9 cellular contexts compared by ENCODE assay signal in genomic region chr20:36273414-36274247, GRCh38. TPM values are rescaled to one million over a fixed set of nuclear protein-coding genes. Genes with fewer than 3 reads are reported as not detected.
DNase-seq lines count a peak whose midpoint lies in the region; ATAC-seq, FAIRE-seq and TF ChIP-seq lines count a peak whose summit lies in the region.
"Had no signal": no experiment of that assay in that cellular context is flagged by ENCODE, and none has a peak within 500 bp of the region (broad histone marks: within the 10 kb centered on the region; RNA-seq: fewer than 3 reads in every experiment).

No MANE protein-coding gene starts in this region.

- POLR2A ChIA-PET in A549 (lab: Yijun Ruan, JAX) = no interaction called here

- no peaks in the 10 kb centered on the region for H3K36me3 ChIP-seq in GM06990 (ENCODE audit: control insufficient read depth, insufficient read depth, low read length)

- peak; percentile 41 to 69; a peak in 4 of 6 replicates for ATAC-seq in A549
- ATAC-seq in foreskin keratinocyte = no peak
- no peak for ATAC-seq in HG03378 (IDR thresholded peaks at IDR 0.05; ENCODE audit: unreplicated experiment)

- in situ Hi-C loops in SK-MEL-5 (cut with HindIII; ENCODE audit: low pct_unique_long_range_greater_than_20kb, low sequenced_read_pairs) = no loop called here

- TF ChIP-seq RAD21 in A549 (conservative IDR thresholded peaks at IDR 0.05 in 1 of 2, IDR thresholded peaks at IDR 0.05 in 1 of 2) = peak; percentile 54 to 64

- H3K27me3 ChIP-seq in GM06990 (replicated peaks; ENCODE audit: control insufficient read depth, insufficient read depth, low read length) = peaks cover 1% of the 10 kb centered on the region; the same call in 1 of the 2 replicates
- H3K27me3 ChIP-seq in foreskin keratinocyte = peaks cover 22% of the 10 kb centered on the region

- TF ChIP-seq CTCF in A549 (IDR thresholded peaks at IDR 0.05) (peak; percentile 56), GM06990 (IDR thresholded peaks at IDR 0.05; ENCODE audit: insufficient read depth, low read length, poor library complexity, severe bottlenecking) (peak; percentile 43), foreskin keratinocyte (conservative IDR thresholded peaks at IDR 0.05) (peak; percentile 58), coronary artery (IDR thresholded peaks at IDR 0.05) (no peak)

- no peak for TF ChIP-seq POLR2A in A549 (IDR thresholded peaks at IDR 0.05; ENCODE audit: low read length)

- H3K27ac ChIP-seq in A549 (no peak overlapping the region), foreskin keratinocyte (no peak overlapping the region), coronary artery (no peak overlapping the region)

- CTCF ChIA-PET in A549 (lab: Yijun Ruan, JAX) = interaction anchor here (0.6 to 7.7 kb wide), 24 partner anchors 8 to 349 kb away, joined by 3 to 108 read pairs (median 3); no protein-coding TSS in a partner anchor

- no peak overlapping the region for H3K4me3 ChIP-seq in A549
- H3K4me3 ChIP-seq in GM06990 (replicated peaks; ENCODE audit: low read depth, low read length) = no peak overlapping the region
- no peak overlapping the region for H3K4me3 ChIP-seq in coronary artery

- TF ChIP-seq EP300 in A549 (IDR thresholded peaks at IDR 0.05) = no peak

- H3K4me1 ChIP-seq in A549 (no peaks in the 10 kb centered on the region), foreskin keratinocyte (no peaks in the 10 kb centered on the region)

- H3K4me2 ChIP-seq in A549 = no peak overlapping the region

- no peaks in the 10 kb centered on the region for H3K9me3 ChIP-seq in A549

- DNase-seq in A549 (ENCODE audit: low read depth in 1 of 2, low spot score in 1 of 2) = peak; percentile 28 to 58
- DNase-seq in GM06990 (ENCODE audit: extremely low read depth, insufficient read length) = no peak
- peak; percentile 71 for DNase-seq in SK-MEL-5 (ENCODE audit: low read depth, low spot score)
- DNase-seq in foreskin keratinocyte = peak in 1 of 2 donors; percentile 12
- DNase-seq in COR-L47 (lab: John Stamatoyannopoulos, UW) = no peak
- DNase-seq in HK-2 (ENCODE audit: unreplicated experiment) = no peak
- DNase-seq in coronary artery (ENCODE audit: low spot score) = no peak

- WGBS in A549 (ENCODE audit: missing lambda C conversion rate) = 47% methylated on average over 14 of the region's 14 CpGs

- no peak for FAIRE-seq in A549 (lab: Jason Lieb, UNC)
- FAIRE-seq: TTC549 had no signal

TF ChIP-seq in A549, 52 proteins besides CTCF, POLR2A, EP300 and RAD21:
- TF ChIP-seq RFX5 (IDR thresholded peaks at IDR 0.05) (no peak), RNF2 (IDR thresholded peaks at IDR 0.05; ENCODE audit: borderline replicate concordance, low read depth) (no peak), SMC3 (IDR thresholded peaks at IDR 0.05) (peak; percentile 62; the same call in 2 of the 3 replicates), CEBPB (IDR thresholded peaks at IDR 0.05) (peak in 1 of 2 experiments; percentile 24; a peak in 1 of 4 replicates), EHMT2 (IDR thresholded peaks at IDR 0.05; ENCODE audit: low read depth) (no peak), KDM1A (IDR thresholded peaks at IDR 0.05; ENCODE audit: low read depth) (0 out of 2 replicates have a peak, but pooled peaks have one; percentile 27), HOXA7 (CRISPR knock-in tag; IDR thresholded peaks at IDR 0.05) (no peak)

RNA-seq across cellular contexts. Expression of gene DLGAP4, which starts 32.5 kb away (rescaled TPM):
- 11.9 and 15.8 TPM in 2 replicates for polyA plus RNA-seq in A549 (2011; rRNA removed)
- 24.9 and 32.3 TPM in 2 replicates for polyA plus RNA-seq in A549 (2012; cell fraction: cytosol; rRNA removed)
- polyA plus RNA-seq in A549 (2012; cell fraction: nucleus; rRNA removed) = 40.8 and 50.7 TPM in 2 replicates
- polyA plus RNA-seq in A549 (2017; fragmentation: RNase III; extraction: RNeasy Plus Mini Kit Qiagen cat#74134 plus additional on column Dnase treatment) = 29.8 to 36.7 TPM (median 32.6 TPM) in 3 replicates
- 34.1 and 37.7 TPM in 2 replicates for polyA minus RNA-seq in A549 (2011; rRNA and poly(A)+ RNA removed)
- total RNA-seq in SK-MEL-5 (2014; rRNA removed; shearing (Covaris generic)) = 14.2 and 17.4 TPM in 2 replicates
- 103 and 118 TPM in 2 replicates for polyA plus RNA-seq in SK-MEL-5 (2015; cell fraction: cytosol; rRNA removed)
- polyA plus RNA-seq in SK-MEL-5 (2015; cell fraction: nucleus; rRNA removed) = 85.8 and 91.6 TPM in 2 replicates
- total RNA-seq in foreskin keratinocyte = 31.0 and 31.7 TPM in 2 replicates
- 30.8 and 31.1 TPM in 2 replicates for polyA plus RNA-seq in foreskin keratinocyte

RNA-seq across cellular contexts. Expression of gene AAR2, which starts 37.4 kb away (rescaled TPM):
- polyA plus RNA-seq in A549 (2011; rRNA removed) (29.2 and 38.0 TPM in 2 replicates), A549 (2017; fragmentation: RNase III; extraction: RNeasy Plus Mini Kit Qiagen cat#74134 plus additional on column Dnase treatment) (26.8 to 27.2 TPM (median 27.2 TPM) in 3 replicates), foreskin keratinocyte (20.8 and 21.6 TPM in 2 replicates)
- polyA plus RNA-seq in A549 (2012; cell fraction: cytosol; rRNA removed) = 27.8 and 38.8 TPM in 2 replicates
- polyA plus RNA-seq in A549 (2012; cell fraction: nucleus; rRNA removed) = 36.7 and 45.9 TPM in 2 replicates
- polyA minus RNA-seq in A549 (2011; rRNA and poly(A)+ RNA removed) = 46.0 and 55.3 TPM in 2 replicates
- total RNA-seq in SK-MEL-5 (2014; rRNA removed; shearing (Covaris generic)) = 46.9 and 51.8 TPM in 2 replicates
- polyA plus RNA-seq in SK-MEL-5 (2015; cell fraction: cytosol; rRNA removed) = 52.4 and 60.4 TPM in 2 replicates
- polyA plus RNA-seq in SK-MEL-5 (2015; cell fraction: nucleus; rRNA removed) = 26.6 and 32.2 TPM in 2 replicates
- 19.6 and 20.1 TPM in 2 replicates for total RNA-seq in foreskin keratinocyte

Comparison
In these comparisons a context has a peak if more than half of its experiments do, and no peak if none do; other contexts are left out.
1. ATAC-seq: peak in A549 (2 of 2); none in foreskin keratinocyte (single experiment) and HG03378 (single experiment).
2. DNase-seq: peak in A549 (2 of 2) and SK-MEL-5 (single experiment); none in GM06990 (single experiment), COR-L47 (single experiment), HK-2 (single experiment) and coronary artery (single experiment).